Comparison of ENCODE assay signal across 1 cellular context in genomic region chr12:93591137-93591868, GRCh38.
TF ChIP-seq lines count a peak whose summit lies in the region.

No MANE protein-coding gene starts in this region.

TF ChIP-seq in K562, 482 proteins besides CTCF, POLR2A, EP300 and RAD21 (continued from another document and continues in another):
- no peak for TF ChIP-seq ZNF740 (CRISPR knock-in tag; IDR thresholded peaks at IDR 0.05)
- no peak for TF ChIP-seq ZNF740 (tag; IDR thresholded peaks at IDR 0.05)
- no peak for TF ChIP-seq ZNF224 (CRISPR knock-in tag; IDR thresholded peaks at IDR 0.05)
- TF ChIP-seq ZNF57 (CRISPR knock-in tag; IDR thresholded peaks at IDR 0.05): no peak
- peak in 1 of 2 experiments; percentile 35 for TF ChIP-seq E2F6 (IDR thresholded peaks at IDR 0.05; ENCODE audit: borderline replicate concordance in 1 of 2, extremely low read depth in 1 of 2, insufficient read depth in 1 of 2, insufficient read length in 1 of 2, low read depth in 1 of 2, low read length in 1 of 2, poor library complexity in 1 of 2, severe bottlenecking in 1 of 2)
- TF ChIP-seq HLTF (IDR thresholded peaks at IDR 0.05): no peak
- no peak for TF ChIP-seq ZNF124 (CRISPR knock-in tag; IDR thresholded peaks at IDR 0.05)
- TF ChIP-seq MAFK (IDR thresholded peaks at IDR 0.05; ENCODE audit: low read length): no peak; the same call in 1 of the 2 replicates
- no peak for TF ChIP-seq ZNF830 (CRISPR knock-in tag; IDR thresholded peaks at IDR 0.05)
- no peak for TF ChIP-seq ID3 (CRISPR knock-in tag; IDR thresholded peaks at IDR 0.05)
- peak; percentile 49; the same call in 1 of the 2 replicates for TF ChIP-seq ID3 (tag; IDR thresholded peaks at IDR 0.05)
- peak; percentile 76 for TF ChIP-seq BRD9 (IDR thresholded peaks at IDR 0.05; ENCODE audit: low read depth, partially characterized antibody)
- no peak for TF ChIP-seq SIN3B (IDR thresholded peaks at IDR 0.05; ENCODE audit: low read depth)
- TF ChIP-seq ATF3 (IDR thresholded peaks at IDR 0.05): no peak
- peak; percentile 56; the same call in 1 of the 2 replicates for TF ChIP-seq ATF3 (CRISPR knock-in tag; conservative IDR thresholded peaks at IDR 0.05)
- TF ChIP-seq CBX8 (IDR thresholded peaks at IDR 0.05; ENCODE audit: borderline replicate concordance, extremely low read depth, low read depth, low read length, poor library complexity, severe bottlenecking): no peak
- TF ChIP-seq HSF4 (CRISPR knock-in tag; IDR thresholded peaks at IDR 0.05; ENCODE audit: borderline replicate concordance): no peak
- no peak for TF ChIP-seq ARID2 (IDR thresholded peaks at IDR 0.05)
- no peak for TF ChIP-seq ZNF23 (CRISPR knock-in tag; IDR thresholded peaks at IDR 0.05)
- no peak for TF ChIP-seq ZNF655 (CRISPR knock-in tag; IDR thresholded peaks at IDR 0.05)
- TF ChIP-seq XRCC5 (IDR thresholded peaks at IDR 0.05; ENCODE audit: low read depth, low read length): no peak
- TF ChIP-seq NFATC3 (IDR thresholded peaks at IDR 0.05): no peak
- TF ChIP-seq ZFX (CRISPR knock-in tag; IDR thresholded peaks at IDR 0.05): no peak; the same call in 1 of the 2 replicates
- TF ChIP-seq FIP1L1 (IDR thresholded peaks at IDR 0.05; ENCODE audit: low read depth, low read length, poor library complexity, severe bottlenecking): no peak
- no peak for TF ChIP-seq ZNF165 (CRISPR knock-in tag; IDR thresholded peaks at IDR 0.05; ENCODE audit: borderline replicate concordance)
- TF ChIP-seq BRD4 (IDR thresholded peaks at IDR 0.05): peak; percentile 48; the same call in 1 of the 2 replicates
- TF ChIP-seq CCAR2 (IDR thresholded peaks at IDR 0.05; ENCODE audit: low read depth, low read length): no peak
- TF ChIP-seq ZNF780A (CRISPR knock-in tag; IDR thresholded peaks at IDR 0.05): no peak
- TF ChIP-seq ZNF347 (CRISPR knock-in tag; IDR thresholded peaks at IDR 0.05; ENCODE audit: low read depth): no peak
- no peak for TF ChIP-seq SAFB2 (IDR thresholded peaks at IDR 0.05; ENCODE audit: borderline replicate concordance, low read depth, low read length, severe bottlenecking)
- 0 out of 2 replicates have a peak, but pooled peaks have one; percentile 1 for TF ChIP-seq ZNF384 (IDR thresholded peaks at IDR 0.05; ENCODE audit: low read depth, low read length)
- TF ChIP-seq LEF1 (IDR thresholded peaks at IDR 0.05): peak; percentile 18; the same call in 1 of the 2 replicates
- peak; percentile 45; the same call in 1 of the 2 replicates for TF ChIP-seq REST (CRISPR knock-in tag; IDR thresholded peaks at IDR 0.05; ENCODE audit: low read depth)
- peak; percentile 75; the same call in 1 of the 2 replicates for TF ChIP-seq ZBTB17 (CRISPR knock-in tag; IDR thresholded peaks at IDR 0.05)
- no peak for TF ChIP-seq CBX5 (IDR thresholded peaks at IDR 0.05; ENCODE audit: borderline replicate concordance, low read depth)
- TF ChIP-seq ZNF518B (CRISPR knock-in tag; IDR thresholded peaks at IDR 0.05): no peak
- TF ChIP-seq ATF6 (CRISPR knock-in tag; IDR thresholded peaks at IDR 0.05): peak; percentile 82; the same call in 1 of the 2 replicates
- TF ChIP-seq STAT6 (CRISPR knock-in tag; IDR thresholded peaks at IDR 0.05): no peak
- no peak for TF ChIP-seq OTX1 (CRISPR knock-in tag; IDR thresholded peaks at IDR 0.05)
- no peak for TF ChIP-seq RFX7 (CRISPR knock-in tag; IDR thresholded peaks at IDR 0.05)
- no peak for TF ChIP-seq FOXJ3 (CRISPR knock-in tag; IDR thresholded peaks at IDR 0.05)
- TF ChIP-seq MAZ (CRISPR knock-in tag; conservative IDR thresholded peaks at IDR 0.05 in 1 of 2, IDR thresholded peaks at IDR 0.05 in 1 of 2): peak; percentile 50 to 76; a peak in 3 of 4 replicates
- TF ChIP-seq ZFPM2 (CRISPR knock-in tag; IDR thresholded peaks at IDR 0.05): no peak
- TF ChIP-seq NBN (IDR thresholded peaks at IDR 0.05; ENCODE audit: low read depth): peak; percentile 85
- no peak for TF ChIP-seq SAP30 (IDR thresholded peaks at IDR 0.05; ENCODE audit: borderline replicate concordance, insufficient read depth, low read depth, low read length, poor library complexity, severe bottlenecking)
- no peak for TF ChIP-seq SETDB1 (IDR thresholded peaks at IDR 0.05; ENCODE audit: low read length)
- peak; percentile 80 for TF ChIP-seq ZNF12 (CRISPR knock-in tag; IDR thresholded peaks at IDR 0.05)
- peak; percentile 63; the same call in 1 of the 2 replicates for TF ChIP-seq ESRRA (IDR thresholded peaks at IDR 0.05; ENCODE audit: borderline replicate concordance, low read depth)
- TF ChIP-seq ATF1 (CRISPR knock-in tag; IDR thresholded peaks at IDR 0.05): no peak
- TF ChIP-seq ATF1 (tag; IDR thresholded peaks at IDR 0.05): peak; percentile 84
- no peak for TF ChIP-seq CBX2 (IDR thresholded peaks at IDR 0.05; ENCODE audit: insufficient read depth, low read length, poor library complexity, severe bottlenecking)
- no peak for TF ChIP-seq ARNT (IDR thresholded peaks at IDR 0.05)
- TF ChIP-seq ZNF76 (CRISPR knock-in tag; IDR thresholded peaks at IDR 0.05; ENCODE audit: borderline replicate concordance): no peak
- TF ChIP-seq YBX1 (IDR thresholded peaks at IDR 0.05): no peak
- no peak for TF ChIP-seq TAF15 (IDR thresholded peaks at IDR 0.05; ENCODE audit: low read depth, low read length)
- TF ChIP-seq STAG1 (CRISPR knock-in tag; IDR thresholded peaks at IDR 0.05; ENCODE audit: borderline replicate concordance): no peak
- no peak for TF ChIP-seq ZNF785 (CRISPR knock-in tag; IDR thresholded peaks at IDR 0.05)
- no peak for TF ChIP-seq BRF1 (IDR thresholded peaks at IDR 0.05; ENCODE audit: borderline replicate concordance, extremely low read depth, insufficient read length)
